In the genomic region with DNA sequence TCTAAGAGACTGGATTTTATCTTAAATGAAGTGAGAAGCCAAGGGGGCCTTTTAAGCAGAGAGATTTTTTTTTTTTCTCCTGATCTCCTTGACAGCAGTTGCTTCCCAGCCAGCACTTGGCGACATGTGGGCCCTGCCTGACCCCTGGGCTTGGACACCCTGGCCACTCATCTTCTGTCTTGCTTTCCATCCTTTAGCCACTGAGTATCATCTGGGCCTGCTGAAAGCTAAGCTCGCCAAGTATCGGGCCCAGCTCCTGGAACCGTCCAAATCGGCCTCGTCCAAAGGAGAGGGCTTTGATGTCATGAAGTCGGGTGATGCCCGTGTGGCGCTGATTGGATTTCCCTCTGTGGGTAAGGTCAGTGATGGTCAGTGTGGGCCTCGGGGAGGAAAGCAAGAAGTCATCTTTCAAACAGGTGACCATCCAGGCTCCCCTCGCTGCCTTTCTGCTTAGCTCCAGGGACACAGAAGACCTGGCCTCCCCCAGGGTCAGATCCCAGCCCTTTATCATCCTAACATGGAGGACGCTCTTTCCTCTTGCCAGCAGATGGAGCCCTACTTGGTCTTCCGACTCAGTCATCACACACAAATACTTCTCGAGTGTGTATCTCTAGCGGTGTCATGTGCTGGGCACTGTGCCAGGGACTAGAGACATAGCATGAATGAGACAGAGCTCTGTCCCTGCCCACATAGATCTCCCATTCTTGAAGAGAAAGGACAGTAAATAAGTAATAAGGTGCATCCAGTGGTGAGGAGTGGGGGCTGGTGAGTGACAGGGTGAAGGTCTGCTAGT, we compare ENCODE assay signal across 8 cellular contexts. TPM values are rescaled to one million over a fixed set of nuclear protein-coding genes. Genes with fewer than 3 reads are reported as not detected.
DNase-seq lines count a peak whose midpoint lies in the region; ATAC-seq, FAIRE-seq and TF ChIP-seq lines count a peak whose summit lies in the region.

No MANE protein-coding gene starts in this region.

- CTCF ChIA-PET in PC-9 (lab: Charles Lee), result no interaction called here

- no TSS peak for BruUV-seq in PC-9 (replicated peaks; lab: Mats Ljungman, UMichigan)

- H2AFZ ChIP-seq in PC-9, result no peak overlapping the region

- no peak for ATAC-seq in HG03432 (IDR thresholded peaks at IDR 0.05; ENCODE audit: unreplicated experiment)

- H3K4me1 ChIP-seq in PC-9 (replicated peaks; ENCODE audit: insufficient read depth) (peaks cover 7% of the 10 kb centered on the region), small intestine (ENCODE audit: control insufficient read depth in 2 of 2, insufficient read depth in 1 of 2, low read depth in 1 of 2, low read length in 1 of 2) (no peaks in the 10 kb centered on the region), ascending aorta (peaks cover 0 to 5% of the 10 kb centered on the region in 2 donors)

- H3K9me3 ChIP-seq in PC-9 (ENCODE audit: insufficient read depth, low read depth) (no peaks in the 10 kb centered on the region), small intestine (ENCODE audit: control insufficient read depth, low read depth) (no peaks in the 10 kb centered on the region), ascending aorta (no peaks in the 10 kb centered on the region)

- peaks cover 27% of the 10 kb centered on the region for H3K79me2 ChIP-seq in PC-9 (ENCODE audit: low read depth)

- WGBS in small intestine, 3 donors, result 79 to 83% (median 81%) methylated on average over 15 of the region's 15 CpGs

- H3K27me3 ChIP-seq in GM06990 (replicated peaks; ENCODE audit: control insufficient read depth, insufficient read depth, low read length) (no peaks in the 10 kb centered on the region), PC-9 (ENCODE audit: insufficient read depth, low read depth) (no peaks in the 10 kb centered on the region), small intestine (ENCODE audit: control insufficient read depth in 2 of 2, insufficient read depth in 2 of 2, low read length in 2 of 2) (no peaks in the 10 kb centered on the region), ascending aorta (no peaks in the 10 kb centered on the region)

- no peak overlapping the region for H3K4me3 ChIP-seq in GM06990 (replicated peaks; ENCODE audit: low read depth, low read length)
- no peak overlapping the region for H3K4me3 ChIP-seq in PC-9
- H3K4me3 ChIP-seq in fibroblast of pulmonary artery (replicated peaks; ENCODE audit: low read depth, low read length), result no peak overlapping the region
- H3K4me3 ChIP-seq in small intestine (ENCODE audit: low read depth in 1 of 2, low read length in 2 of 2), result no peak overlapping the region
- H3K4me3 ChIP-seq in ascending aorta, result no peak overlapping the region

- no peak overlapping the region for H3K4me2 ChIP-seq in PC-9

- H4K20me1 ChIP-seq in PC-9 (ENCODE audit: insufficient read depth), result peaks cover 3% of the 10 kb centered on the region

- TF ChIP-seq CTCF in GM06990 (IDR thresholded peaks at IDR 0.05; ENCODE audit: insufficient read depth, low read length, poor library complexity, severe bottlenecking), result peak; percentile 28
- peak; percentile 54; the same call in 1 of the 2 replicates for TF ChIP-seq CTCF in PC-9 (conservative IDR thresholded peaks at IDR 0.05)
- TF ChIP-seq CTCF in fibroblast of pulmonary artery (IDR thresholded peaks at IDR 0.05; ENCODE audit: low read length, missing control alignments), result peak; percentile 67
- TF ChIP-seq CTCF in ascending aorta (IDR thresholded peaks at IDR 0.05), result no peak

- H3K27ac ChIP-seq in PC-9, result no peak overlapping the region
- H3K27ac ChIP-seq in small intestine (ENCODE audit: low read depth in 1 of 2, low read length in 1 of 2), result no peak overlapping the region
- H3K27ac ChIP-seq in ascending aorta, result no peak overlapping the region

- POLR2A ChIA-PET in PC-9 (lab: Charles Lee; ENCODE audit: unreplicated experiment), result interaction anchor here (0.7 kb wide), 1 partner anchor 169 kb away, joined by 3 read pairs; no protein-coding TSS in a partner anchor

- no peaks in the 10 kb centered on the region for H3K9me2 ChIP-seq in PC-9 (ENCODE audit: insufficient read depth)

- DNase-seq in A172 (ENCODE audit: low spot score) (peak; percentile 56), GM06990 (ENCODE audit: extremely low read depth, insufficient read length) (no peak), PC-9 (no peak), fibroblast of pulmonary artery (ENCODE audit: low read depth) (peak; percentile 87), small intestine (peak; percentile 49), ascending aorta (ENCODE audit: low spot score in 2 of 2) (no peak), D341Med (ENCODE audit: low spot score) (no peak)

- H3F3A ChIP-seq in PC-9 (ENCODE audit: insufficient read depth, low read depth), result peaks cover 15% of the 10 kb centered on the region; the same call in 1 of the 2 replicates

- intact Hi-C loops in PC-9 (cut with micrococcal nuclease; ENCODE audit: unreplicated experiment) (no loop called here), ascending aorta (cut with DNase I) (no loop called here)

- H3K36me3 ChIP-seq in GM06990 (ENCODE audit: control insufficient read depth, insufficient read depth, low read length), result peaks cover 17% of the 10 kb centered on the region
- H3K36me3 ChIP-seq in PC-9 (ENCODE audit: low read depth), result peaks cover 41% of the 10 kb centered on the region
- peaks cover 4 to 10% of the 10 kb centered on the region in 2 donors for H3K36me3 ChIP-seq in small intestine (ENCODE audit: control insufficient read depth in 2 of 2, insufficient read depth in 2 of 2, low read length in 2 of 2)
- peaks cover 36 to 49% of the 10 kb centered on the region in 2 donors for H3K36me3 ChIP-seq in ascending aorta

- FAIRE-seq in small intestine (lab: Jason Lieb, UNC), result no peak

RNA-seq across cellular contexts. Expression of gene DRG2, which starts 6.1 kb away (rescaled TPM):
- total RNA-seq in A172 (2014; rRNA removed; shearing (Covaris generic)), result 55.7 and 59.3 TPM in 2 replicates
- total RNA-seq in PC-9 (2021) (62.4 and 66.9 TPM in 2 replicates), ascending aorta (118 TPM)
- polyA plus RNA-seq in small intestine, result 10 to 100 TPM; 35.0 to 48.6 (median 47.6) TPM

RNA-seq across cellular contexts. Expression of gene MYO15A, which starts 14.7 kb away (rescaled TPM):
- total RNA-seq in A172 (2014; rRNA removed; shearing (Covaris generic)), result 0.02 and 0.09 TPM in 2 replicates
- total RNA-seq in PC-9 (2021) (3.5 and 4.9 TPM in 2 replicates), ascending aorta (2.0 TPM)
- 1 to 10 TPM in 1 of 3 donors, under 1 TPM in 2; 0.22 to 2.7 (median 0.64) TPM for polyA plus RNA-seq in small intestine

RNA-seq across cellular contexts. Expression of gene GID4, which starts 54.6 kb away (rescaled TPM):
- total RNA-seq in A172 (2014; rRNA removed; shearing (Covaris generic)), result 6.5 and 7.7 TPM in 2 replicates
- 16.9 and 19.0 TPM in 2 replicates for total RNA-seq in PC-9 (2021)
- 1 to 10 TPM; 2.5 to 4.3 (median 3.8) TPM for polyA plus RNA-seq in small intestine
- 8.3 TPM for total RNA-seq in ascending aorta

RNA-seq across cellular contexts. Expression of gene ATPAF2, which starts 54.8 kb away (rescaled TPM):
- 10.9 and 12.9 TPM in 2 replicates for total RNA-seq in A172 (2014; rRNA removed; shearing (Covaris generic))
- total RNA-seq in PC-9 (2021), result 44.5 and 61.7 TPM in 2 replicates
- polyA plus RNA-seq in small intestine, result 10 to 100 TPM; 20.5 to 26.4 (median 20.6) TPM
- 2.6 TPM for total RNA-seq in ascending aorta

Comparison
In these comparisons a context has a peak if more than half of its experiments do, and no peak if none do; other contexts are left out.
1. DNase-seq: peak in A172 (single experiment), fibroblast of pulmonary artery (single experiment) and small intestine (single experiment); none in GM06990 (single experiment), PC-9 (0 of 2), ascending aorta (0 of 2) and D341Med (single experiment).
2. CTCF ChIP-seq: peak in GM06990 (single experiment), PC-9 (single experiment) and fibroblast of pulmonary artery (single experiment); none in ascending aorta (0 of 3).